Comparison of ENCODE assay signal across 26 cellular contexts in genomic region chr6:50889912-50890311, GRCh38.
"Had no signal": no experiment of that assay in that cellular context is flagged by ENCODE, and none has a peak within 500 bp of the region (broad histone marks: within the 10 kb centered on the region; RNA-seq: fewer than 3 reads in every experiment).

No MANE protein-coding gene starts in this region.

- H3K4me1 ChIP-seq: adrenal gland, body of pancreas had no signal

- H3K4me1 Mint-ChIP-seq: activated CD4-positive, alpha-beta memory T cell treated with anti-CD3 and anti-CD28 coated beads, Interleukin-2, amount 10 ng/mL, durations not matched to agents 7 days and 5 days; activated CD4-positive, alpha-beta T cell treated with anti-CD3 and anti-CD28 coated beads, Interleukin-2, amount 10 ng/mL, durations not matched to agents 7 days and 5 days; activated naive CD4-positive, alpha-beta T cell treated with anti-CD3 and anti-CD28 coated beads, Interleukin-2, amount 50 U/mL, for 24 hours; activated naive CD8-positive, alpha-beta T cell treated with anti-CD3 and anti-CD28 coated beads for 36 hours; activated naive CD8-positive, alpha-beta T cell treated with anti-CD3 and anti-CD28 coated beads, Interleukin-2, amount 50 U/mL, for 24 hours had no signal

- DNase-seq: activated CD4-positive, alpha-beta memory T cell treated with anti-CD3 and anti-CD28 coated beads, Interleukin-2, amount 10 ng/mL, durations not matched to agents 7 days and 5 days; activated CD4-positive, alpha-beta T cell treated with anti-CD3 and anti-CD28 coated beads for 1 hour; activated CD4-positive, alpha-beta T cell treated with anti-CD3 and anti-CD28 coated beads for 4 hours; activated CD4-positive, alpha-beta T cell treated with anti-CD3 and anti-CD28 coated beads, Interleukin-2, amount 10 ng/mL, durations not matched to agents 7 days and 5 days; activated CD4-positive, alpha-beta T cell treated with anti-CD3 and anti-CD28 coated beads, Interleukin-2, amount 50 U/mL, for 4 hours; activated CD8-positive, alpha-beta memory T cell treated with anti-CD3 and anti-CD28 coated beads for 24 hours; activated effector memory CD4-positive, alpha-beta T cell treated with anti-CD3 and anti-CD28 coated beads, Interleukin-2, amount 50 U/mL, for 16 hours; activated naive CD4-positive, alpha-beta T cell treated with anti-CD3 and anti-CD28 coated beads for 36 hours; activated naive CD8-positive, alpha-beta T cell treated with anti-CD3 and anti-CD28 coated beads for 36 hours; activated naive CD8-positive, alpha-beta T cell treated with anti-CD3 and anti-CD28 coated beads, Interleukin-2, amount 50 U/mL, for 24 hours; activated T-cell treated with anti-CD3 and anti-CD28 coated beads, Interleukin-2, amount 50 U/mL, for 48 hours; adrenal gland; amygdala; aorta; body of pancreas; caudate nucleus; cortex of kidney; dermis blood vessel endothelial cell; effector CD8-positive, alpha-beta T cell; foreskin fibroblast; head of caudate nucleus; T-helper 2 cell had no signal

- H3K36me3 Mint-ChIP-seq: activated naive CD4-positive, alpha-beta T cell treated with anti-CD3 and anti-CD28 coated beads, Interleukin-2, amount 50 U/mL, for 24 hours; activated naive CD8-positive, alpha-beta T cell treated with anti-CD3 and anti-CD28 coated beads for 36 hours had no signal

- H3K4me3 Mint-ChIP-seq: activated CD4-positive, alpha-beta memory T cell treated with anti-CD3 and anti-CD28 coated beads, Interleukin-2, amount 10 ng/mL, durations not matched to agents 7 days and 5 days; activated CD4-positive, alpha-beta T cell treated with anti-CD3 and anti-CD28 coated beads, Interleukin-2, amount 10 ng/mL, durations not matched to agents 7 days and 5 days; activated naive CD4-positive, alpha-beta T cell treated with anti-CD3 and anti-CD28 coated beads for 36 hours; activated naive CD4-positive, alpha-beta T cell treated with anti-CD3 and anti-CD28 coated beads, Interleukin-2, amount 50 U/mL, for 24 hours; activated naive CD8-positive, alpha-beta T cell treated with anti-CD3 and anti-CD28 coated beads for 36 hours; activated naive CD8-positive, alpha-beta T cell treated with anti-CD3 and anti-CD28 coated beads, Interleukin-2, amount 50 U/mL, for 24 hours; activated T-helper 1 cell treated with anti-CD3 and anti-CD28 coated beads, Interleukin-12 subunit alpha, Interleukin-12 subunit beta, Interleukin-2, Interleukin-4 antibody, amounts not matched to agents 30 ng/mL and 10 ng/mL and 1 ng/mL, durations not matched to agents 14 hours and 24 hours and 36 hours had no signal

- H3K9me3 Mint-ChIP-seq: activated CD4-positive, alpha-beta memory T cell treated with anti-CD3 and anti-CD28 coated beads, Interleukin-2, amount 10 ng/mL, durations not matched to agents 7 days and 5 days; activated CD4-positive, alpha-beta T cell treated with anti-CD3 and anti-CD28 coated beads, Interleukin-2, amount 10 ng/mL, durations not matched to agents 7 days and 5 days; activated naive CD8-positive, alpha-beta T cell treated with anti-CD3 and anti-CD28 coated beads for 36 hours; activated T-helper 1 cell treated with anti-CD3 and anti-CD28 coated beads, Interleukin-12 subunit alpha, Interleukin-12 subunit beta, Interleukin-2, Interleukin-4 antibody, amounts not matched to agents 30 ng/mL and 10 ng/mL and 1 ng/mL, durations not matched to agents 14 hours and 24 hours and 36 hours had no signal

- H3K36me3 ChIP-seq: adrenal gland had no signal

- H3K9me3 ChIP-seq: adrenal gland, body of pancreas had no signal

- H3K27ac Mint-ChIP-seq: activated CD4-positive, alpha-beta memory T cell treated with anti-CD3 and anti-CD28 coated beads, Interleukin-2, amount 10 ng/mL, durations not matched to agents 7 days and 5 days; activated CD4-positive, alpha-beta T cell treated with anti-CD3 and anti-CD28 coated beads, Interleukin-2, amount 10 ng/mL, durations not matched to agents 7 days and 5 days; activated naive CD4-positive, alpha-beta T cell treated with anti-CD3 and anti-CD28 coated beads for 36 hours; activated naive CD4-positive, alpha-beta T cell treated with anti-CD3 and anti-CD28 coated beads, Interleukin-2, amount 50 U/mL, for 24 hours; activated naive CD8-positive, alpha-beta T cell treated with anti-CD3 and anti-CD28 coated beads for 36 hours; activated naive CD8-positive, alpha-beta T cell treated with anti-CD3 and anti-CD28 coated beads, Interleukin-2, amount 50 U/mL, for 24 hours; activated T-helper 1 cell treated with anti-CD3 and anti-CD28 coated beads, Interleukin-12 subunit alpha, Interleukin-12 subunit beta, Interleukin-2, Interleukin-4 antibody, amounts not matched to agents 30 ng/mL and 10 ng/mL and 1 ng/mL, durations not matched to agents 14 hours and 24 hours and 36 hours; activated T-helper 2 cell treated with anti-CD3 and anti-CD28 coated beads, Interferon-gamma antibody, Interleukin-2, Interleukin-4, amounts not matched to agents 10 μg/mL and 5 μg/mL and 100 μg/mL, durations not matched to agents 14 hours and 24 hours and 36 hours had no signal

- H3K27me3 Mint-ChIP-seq: activated CD4-positive, alpha-beta memory T cell treated with anti-CD3 and anti-CD28 coated beads, Interleukin-2, amount 10 ng/mL, durations not matched to agents 7 days and 5 days; activated CD4-positive, alpha-beta T cell treated with anti-CD3 and anti-CD28 coated beads, Interleukin-2, amount 10 ng/mL, durations not matched to agents 7 days and 5 days; activated naive CD4-positive, alpha-beta T cell treated with anti-CD3 and anti-CD28 coated beads, Interleukin-2, amount 50 U/mL, for 24 hours; activated naive CD8-positive, alpha-beta T cell treated with anti-CD3 and anti-CD28 coated beads for 36 hours; activated naive CD8-positive, alpha-beta T cell treated with anti-CD3 and anti-CD28 coated beads, Interleukin-2, amount 50 U/mL, for 24 hours had no signal

- H3K27me3 ChIP-seq: adrenal gland, body of pancreas had no signal

- H3K4me3 ChIP-seq: adrenal gland, body of pancreas had no signal

- ATAC-seq: activated naive CD8-positive, alpha-beta T cell treated with anti-CD3 and anti-CD28 coated beads, Interleukin-2, amount 50 U/mL, for 24 hours; body of pancreas; esophagus mucosa had no signal

- H3K27ac ChIP-seq: adrenal gland, body of pancreas had no signal
